Comparison of ENCODE assay signal across 8 cellular contexts in genomic region chr7:55593515-55594318, GRCh38. TPM values are rescaled to one million over a fixed set of nuclear protein-coding genes. Genes with fewer than 3 reads are reported as not detected.
DNase-seq lines count a peak whose midpoint lies in the region; ATAC-seq and TF ChIP-seq lines count a peak whose summit lies in the region.

No MANE protein-coding gene starts in this region.

- no peaks in the 10 kb centered on the region for H3K36me3 Mint-ChIP-seq in activated naive CD8-positive, alpha-beta T cell treated with anti-CD3 and anti-CD28 coated beads for 36 hours

- H3K4me1 Mint-ChIP-seq in activated naive CD8-positive, alpha-beta T cell treated with anti-CD3 and anti-CD28 coated beads for 36 hours: no peaks in the 10 kb centered on the region

- DNase-seq in AG20443 (ENCODE audit: low spot score) (peak; percentile 77), KBM-7 (peak; percentile 59), SKM-1 (lab: John Stamatoyannopoulos, UW; ENCODE audit: unreplicated experiment) (peak; percentile 14), hepatocyte (ENCODE audit: low spot score) (peak; percentile 72), ureter (ENCODE audit: low spot score) (no peak)
- peak; percentile 66 for DNase-seq in activated naive CD8-positive, alpha-beta T cell treated with anti-CD3 and anti-CD28 coated beads for 36 hours
- DNase-seq in stimulated activated CD4-positive, alpha-beta T cell treated with anti-CD3 and anti-CD28 coated beads, Interleukin-15, amount 100 ng/mL, for 48 hours (ENCODE audit: low read depth in 2 of 2): peak; percentile 51 to 68

- no peaks in the 10 kb centered on the region for H3K4me1 ChIP-seq in hepatocyte (ENCODE audit: insufficient read depth)

- peak; percentile 66 for TF ChIP-seq CTCF in hepatocyte (IDR thresholded peaks at IDR 0.05; ENCODE audit: poor library complexity)

- H3K79me2 ChIP-seq in hepatocyte: no peaks in the 10 kb centered on the region

- no peak overlapping the region for H3K4me3 ChIP-seq in hepatocyte

- no peak overlapping the region for H3K4me3 Mint-ChIP-seq in activated naive CD8-positive, alpha-beta T cell treated with anti-CD3 and anti-CD28 coated beads for 36 hours

- in situ Hi-C loops in KBM-7 (cut with MboI; ENCODE audit: low pct_unique_long_range_greater_than_20kb, low sequenced_read_pairs): no loop called here

- H3K27me3 ChIP-seq in hepatocyte: peaks cover 5% of the 10 kb centered on the region

- no peak overlapping the region for H2AFZ ChIP-seq in hepatocyte

- WGBS in hepatocyte (ENCODE audit: low lambda C conversion rate, missing lambda C conversion rate): 52% methylated on average over 14 of the region's 14 CpGs

- no peak overlapping the region for H3K27ac ChIP-seq in hepatocyte

- no peaks in the 10 kb centered on the region for H3K9me3 Mint-ChIP-seq in activated naive CD8-positive, alpha-beta T cell treated with anti-CD3 and anti-CD28 coated beads for 36 hours

- H3K27me3 Mint-ChIP-seq in activated naive CD8-positive, alpha-beta T cell treated with anti-CD3 and anti-CD28 coated beads for 36 hours: peaks cover 8% of the 10 kb centered on the region

- no peak overlapping the region for H3K4me2 ChIP-seq in hepatocyte

- no peaks in the 10 kb centered on the region for H4K20me1 ChIP-seq in hepatocyte (ENCODE audit: insufficient read depth, poor library complexity, severe bottlenecking)

- no peak overlapping the region for H3K27ac Mint-ChIP-seq in activated naive CD8-positive, alpha-beta T cell treated with anti-CD3 and anti-CD28 coated beads for 36 hours

- H3K9me2 ChIP-seq in hepatocyte (replicated peaks; ENCODE audit: insufficient read depth): no peaks in the 10 kb centered on the region

- peak; percentile 48 for ATAC-seq in GM18868 (IDR thresholded peaks at IDR 0.05; ENCODE audit: unreplicated experiment)

- H3K9me3 ChIP-seq in hepatocyte (ENCODE audit: low read depth): no peaks in the 10 kb centered on the region

- no peaks in the 10 kb centered on the region for H3K36me3 ChIP-seq in hepatocyte (replicated peaks; ENCODE audit: insufficient read depth, low read depth)

RNA-seq across cellular contexts. Expression of gene VOPP1, which starts 21.4 kb away (rescaled TPM):
- total RNA-seq in activated naive CD8-positive, alpha-beta T cell treated with anti-CD3 and anti-CD28 coated beads for 36 hours: 10 to 100 TPM; 49.0 to 50.5 TPM
- 20.0 and 25.3 TPM in 2 replicates for total RNA-seq in hepatocyte
- 6.5 and 11.8 TPM in 2 replicates for polyA plus RNA-seq in hepatocyte
- 47.1 TPM for total RNA-seq in ureter
